Comparison of ENCODE assay signal across 15 cellular contexts in genomic region chrX:154441984-154442707, GRCh38. TPM values are rescaled to one million over a fixed set of nuclear protein-coding genes. Genes with fewer than 3 reads are reported as not detected.
DNase-seq lines count a peak whose midpoint lies in the region; ATAC-seq, FAIRE-seq and TF ChIP-seq lines count a peak whose summit lies in the region.
"Had no signal": no experiment of that assay in that cellular context is flagged by ENCODE, and none has a peak within 500 bp of the region (broad histone marks: within the 10 kb centered on the region; RNA-seq: fewer than 3 reads in every experiment).

No MANE protein-coding gene starts in this region.

- no peak overlapping the region for H3K27ac Mint-ChIP-seq in nephron
- H3K27ac Mint-ChIP-seq: activated B cell treated with CpG ODN at 0.5 μM for 24 hours had no signal

- no peaks in the 10 kb centered on the region for H3K9me3 ChIP-seq in HEK293 (ENCODE audit: control insufficient read depth, insufficient read depth, low read depth, low read length)
- no peaks in the 10 kb centered on the region for H3K9me3 ChIP-seq in GM12878 (replicated peaks; ENCODE audit: control insufficient read depth, insufficient read depth, low read length)
- H3K9me3 ChIP-seq: left lung, psoas muscle had no signal

- no peaks in the 10 kb centered on the region for H3K27me3 ChIP-seq in GM12878 (replicated peaks in 1 of 2; ENCODE audit: control insufficient read depth in 2 of 2, insufficient read depth in 2 of 2, low read length in 1 of 2)
- H3K27me3 ChIP-seq: brain microvascular endothelial cell, left lung had no signal

- peaks cover 17% of the 10 kb centered on the region for H3K9me3 Mint-ChIP-seq in nephron
- H3K9me3 Mint-ChIP-seq: activated B cell treated with CpG ODN at 0.5 μM for 24 hours; activated naive CD4-positive, alpha-beta T cell treated with anti-CD3 and anti-CD28 coated beads, Interleukin-2, amount 50 U/mL, for 24 hours had no signal

- TF ChIP-seq EP300 in GM12878 (IDR thresholded peaks at IDR 0.05; ENCODE audit: borderline replicate concordance in 1 of 2, control insufficient read depth in 1 of 2, low read depth in 2 of 2, low read length in 2 of 2): no peak

- FAIRE-seq in GM12878 (lab: Jason Lieb, UNC): no peak
- FAIRE-seq: H54 had no signal

- WGBS in GM12878 (ENCODE audit: insufficient coverage, insufficient replicate concordance, low lambda C conversion rate, missing lambda C conversion rate): 73% methylated on average over 21 of the region's 21 CpGs

- no peaks in the 10 kb centered on the region for H4K20me1 ChIP-seq in GM12878 (ENCODE audit: control insufficient read depth, insufficient read depth)

- in situ Hi-C loops in GM12878 (cut with MboI): no loop called here

- BruUV-seq in GM12878 (replicated peaks; lab: Mats Ljungman, UMichigan): TSS peak; percentile 61

- no peak for TF ChIP-seq CTCF in HEK293 (tag by site-specific recombination; IDR thresholded peaks at IDR 0.05)
- TF ChIP-seq CTCF in GM12878 (IDR thresholded peaks at IDR 0.05 in 2 of 3, conservative IDR thresholded peaks at IDR 0.05 in 1 of 3; ENCODE audit: control insufficient read depth in 2 of 3, extremely low read depth in 1 of 3, insufficient read depth in 1 of 3, low read depth in 3 of 3, low read length in 3 of 3): no peak
- TF ChIP-seq CTCF in nephron (IDR thresholded peaks at IDR 0.05; ENCODE audit: unreplicated experiment in 3 of 3): no peak

- no peaks in the 10 kb centered on the region for H3K27me3 Mint-ChIP-seq in nephron (ENCODE audit: low read depth)
- H3K27me3 Mint-ChIP-seq: activated B cell treated with CpG ODN at 0.5 μM for 24 hours; activated naive CD4-positive, alpha-beta T cell treated with anti-CD3 and anti-CD28 coated beads, Interleukin-2, amount 50 U/mL, for 24 hours had no signal

- H3K4me3 ChIP-seq in HEK293 (ENCODE audit: low read depth, low read length) (no peak overlapping the region), GM12878 (no peak overlapping the region)
- H3K4me3 ChIP-seq: left lung, psoas muscle had no signal

- H3K4me1 Mint-ChIP-seq in nephron: peaks cover 6% of the 10 kb centered on the region

- H3K4me1 ChIP-seq in HEK293 (ENCODE audit: control insufficient read depth, insufficient read depth, low read length) (no peaks in the 10 kb centered on the region), GM12878 (ENCODE audit: control insufficient read depth, insufficient read depth, low read length) (0 out of 2 replicates have a peak, but pooled peaks cover 3% of the 10 kb centered on the region)

- H3K4me3 Mint-ChIP-seq in nephron: peak overlapping the region in 2 of 3 experiments; percentile 23 to 50
- H3K4me3 Mint-ChIP-seq: activated B cell treated with CpG ODN at 0.5 μM for 24 hours; activated naive CD4-positive, alpha-beta T cell treated with anti-CD3 and anti-CD28 coated beads, Interleukin-2, amount 50 U/mL, for 24 hours had no signal

- DNase-seq in GM12878 (ENCODE audit: low read depth, low spot score) (no peak), inferior parietal cortex (ENCODE audit: extremely low spot score) (no peak)
- no peak for DNase-seq in activated CD4-positive, CD25-positive, alpha-beta regulatory T cell (lab: John Stamatoyannopoulos, UW)
- DNase-seq: activated B cell treated with CpG ODN at 0.5 μM for 24 hours; brain microvascular endothelial cell; DND-41; left lung; NCI-H774; psoas muscle; stimulated activated CD4-positive, alpha-beta T cell treated with anti-CD3 and anti-CD28 coated beads, Interleukin-15, amount 100 ng/mL, for 24 hours had no signal

- no peak overlapping the region for H3K4me2 ChIP-seq in GM12878 (ENCODE audit: control insufficient read depth, insufficient read depth)

- H3K27ac ChIP-seq in HEK293 (ENCODE audit: extremely low read depth, low read depth, low read length): no peak overlapping the region
- no peak overlapping the region for H3K27ac ChIP-seq in GM12878 (ENCODE audit: control insufficient read depth, insufficient read depth)
- H3K27ac ChIP-seq: brain microvascular endothelial cell, left lung had no signal

- intact Hi-C loops in GM12878 (cut with micrococcal nuclease; ENCODE audit: unreplicated experiment): no loop called here

- peaks cover 19% of the 10 kb centered on the region for H3K36me3 Mint-ChIP-seq in nephron (ENCODE audit: low read depth)
- H3K36me3 Mint-ChIP-seq: activated naive CD4-positive, alpha-beta T cell treated with anti-CD3 and anti-CD28 coated beads, Interleukin-2, amount 50 U/mL, for 24 hours had no signal

- no peak for TF ChIP-seq RAD21 in GM12878 (IDR thresholded peaks at IDR 0.05; ENCODE audit: insufficient read depth, low read depth, low read length)

- TF ChIP-seq POLR2A in GM12878 (IDR thresholded peaks at IDR 0.05; ENCODE audit: low read depth, low read length): no peak

- CTCF ChIA-PET in HEK293 (lab: Yijun Ruan, JAX): interaction anchor here (0.6 kb wide), 1 partner anchor 44 kb away, joined by 4 read pairs; the partner anchor contains the start of gene RPL10
- CTCF ChIA-PET in GM12878 (lab: Yijun Ruan, JAX): no interaction called here

- POLR2A ChIA-PET in HEK293 (lab: Yijun Ruan, JAX) (interaction anchor here (0.6 to 3.0 kb wide), 4 partner anchors 15 to 31 kb away, joined by 3 to 13 read pairs (median 4); partner anchors contain the start of genes PLXNA3 and TAFAZZIN), GM12878 (lab: Charles Lee) (no interaction called here)

- SMC1A ChIA-PET in GM12878 (lab: Charles Lee; ENCODE audit: uncharacterized antibody, unreplicated experiment): no interaction called here

- H3K36me3 ChIP-seq in HEK293 (ENCODE audit: control insufficient read depth in 2 of 2, insufficient read depth in 1 of 2, low read length in 2 of 2) (peaks cover 7 to 71% of the 10 kb centered on the region in 2 experiments; a peak in 2 of 3 replicates), GM12878 (ENCODE audit: control insufficient read depth in 2 of 2, insufficient read depth in 2 of 2, low read length in 1 of 2) (peaks cover 0 to 5% of the 10 kb centered on the region in 2 experiments; a peak in 1 of 4 replicates)

- ATAC-seq in GM12878 (no peak), GM18873 (IDR thresholded peaks at IDR 0.05; ENCODE audit: low FRiP score, unreplicated experiment) (no peak)
- ATAC-seq: left lung, psoas muscle had no signal

- no peak overlapping the region for H3K9ac ChIP-seq in GM12878 (ENCODE audit: control insufficient read depth, insufficient read depth, low read length)

- no peak overlapping the region for H2AFZ ChIP-seq in GM12878 (ENCODE audit: control insufficient read depth, low read depth, low read length)

- peaks cover 26% of the 10 kb centered on the region for H3K79me2 ChIP-seq in GM12878 (ENCODE audit: control insufficient read depth, insufficient read depth, low read length)

- RAD21 ChIA-PET in GM12878 (lab: Charles Lee; ENCODE audit: unreplicated experiment): no interaction called here

RNA-seq across cellular contexts. Expression of gene FAM50A, which starts 1.8 kb away (rescaled TPM):
- total RNA-seq in GM12878 (2013; cell fraction: nucleolus; rRNA removed): 24.0 and 37.5 TPM in 2 replicates
- total RNA-seq in GM12878 (2014; rRNA removed) (25.8 and 32.1 TPM in 2 replicates), GM12878 (2014; rRNA removed; fragmentation: Illumina TruSeq; extraction: Trizol) (37.0 and 39.5 TPM in 2 replicates), GM12878 (2021) (44.3 and 46.7 TPM in 2 replicates)
- 36.1 TPM for polyA plus RNA-seq in GM12878 (2011; ENCODE audit: low read depth)
- polyA plus RNA-seq in GM12878 (2011; rRNA removed) (23.0 and 30.2 TPM in 2 replicates), GM12878 (2014; fragmentation: Illumina TruSeq; extraction: Trizol) (32.9 and 43.9 TPM in 2 replicates), GM12878 (2014; fragmentation: Nextera tagmentation; extraction: Ambion mirVana) (1 to 10 TPM; 4.2 to 5.4 TPM), GM12878 (2014; rRNA removed) (45.8 and 51.3 TPM in 2 replicates), GM12878 (2016; fragmentation: Nextera tagmentation; extraction: Ambion mirVana) (10 to 100 TPM; 20.4 to 40.9 TPM)
- 28.7 and 33.2 TPM in 2 replicates for polyA plus RNA-seq in GM12878 (2011; cell fraction: cytosol; rRNA removed)
- polyA plus RNA-seq in GM12878 (2011; cell fraction: nucleus; rRNA removed): 82.3 and 87.7 TPM in 2 replicates
- 53.3 and 57.8 TPM in 2 replicates for polyA plus RNA-seq in GM12878 (2012)
- 24.0 and 28.1 TPM in 2 replicates for polyA minus RNA-seq in GM12878 (2011; rRNA and poly(A)+ RNA removed)
- polyA minus RNA-seq in GM12878 (2011; cell fraction: cytosol; rRNA and poly(A)+ RNA removed): 9.5 and 11.9 TPM in 2 replicates
- polyA minus RNA-seq in GM12878 (2011; cell fraction: nucleus; rRNA and poly(A)+ RNA removed): 14.5 and 24.8 TPM in 2 replicates

RNA-seq across cellular contexts. Expression of gene GDI1, which starts 5.2 kb away (rescaled TPM):
- total RNA-seq in GM12878 (2013; cell fraction: nucleolus; rRNA removed): 91.6 and 109 TPM in 2 replicates
- 46.6 and 59.9 TPM in 2 replicates for total RNA-seq in GM12878 (2014; rRNA removed)
- total RNA-seq in GM12878 (2014; rRNA removed; fragmentation: Illumina TruSeq; extraction: Trizol): 22.2 and 22.7 TPM in 2 replicates
- 57.9 and 61.3 TPM in 2 replicates for total RNA-seq in GM12878 (2021)
- 57.8 TPM for polyA plus RNA-seq in GM12878 (2011; ENCODE audit: low read depth)
- 48.1 and 102 TPM in 2 replicates for polyA plus RNA-seq in GM12878 (2011; rRNA removed)
- polyA plus RNA-seq in GM12878 (2011; cell fraction: cytosol; rRNA removed): 113 and 125 TPM in 2 replicates
- polyA plus RNA-seq in GM12878 (2011; cell fraction: nucleus; rRNA removed): 509 and 553 TPM in 2 replicates
- 87.7 and 105 TPM in 2 replicates for polyA plus RNA-seq in GM12878 (2012)
- polyA plus RNA-seq in GM12878 (2014; fragmentation: Illumina TruSeq; extraction: Trizol): 45.1 and 64.1 TPM in 2 replicates
- polyA plus RNA-seq in GM12878 (2014; fragmentation: Nextera tagmentation; extraction: Ambion mirVana): 1 to 10 TPM in 1 of 2 experiments, under 1 TPM in 1; 0.92 to 4.3 TPM
- 82.1 and 101 TPM in 2 replicates for polyA plus RNA-seq in GM12878 (2014; rRNA removed)
- 10 to 100 TPM; 34.5 to 39.3 TPM for polyA plus RNA-seq in GM12878 (2016; fragmentation: Nextera tagmentation; extraction: Ambion mirVana)
- polyA minus RNA-seq in GM12878 (2011; rRNA and poly(A)+ RNA removed): 45.4 and 61.3 TPM in 2 replicates
- polyA minus RNA-seq in GM12878 (2011; cell fraction: cytosol; rRNA and poly(A)+ RNA removed): 28.1 and 28.3 TPM in 2 replicates
- 51.5 and 71.2 TPM in 2 replicates for polyA minus RNA-seq in GM12878 (2011; cell fraction: nucleus; rRNA and poly(A)+ RNA removed)

RNA-seq across cellular contexts. Expression of gene ATP6AP1, which starts 13.7 kb away (rescaled TPM):
- total RNA-seq in GM12878 (2013; cell fraction: nucleolus; rRNA removed): 52.6 and 58.2 TPM in 2 replicates
- total RNA-seq in GM12878 (2014; rRNA removed): 23.0 and 25.0 TPM in 2 replicates
- 15.3 and 15.8 TPM in 2 replicates for total RNA-seq in GM12878 (2014; rRNA removed; fragmentation: Illumina TruSeq; extraction: Trizol)
- total RNA-seq in GM12878 (2021): 31.2 and 35.7 TPM in 2 replicates
- polyA plus RNA-seq in GM12878 (2011; ENCODE audit: low read depth): 24.9 TPM
- 20.2 and 39.8 TPM in 2 replicates for polyA plus RNA-seq in GM12878 (2011; rRNA removed)
- 65.1 and 77.9 TPM in 2 replicates for polyA plus RNA-seq in GM12878 (2011; cell fraction: cytosol; rRNA removed)
- 59.5 and 66.5 TPM in 2 replicates for polyA plus RNA-seq in GM12878 (2011; cell fraction: nucleus; rRNA removed)
- polyA plus RNA-seq in GM12878 (2012): 33.0 and 40.6 TPM in 2 replicates
- polyA plus RNA-seq in GM12878 (2014; fragmentation: Illumina TruSeq; extraction: Trizol): 19.5 and 32.8 TPM in 2 replicates
- 1 to 10 TPM; 4.5 to 7.8 TPM for polyA plus RNA-seq in GM12878 (2014; fragmentation: Nextera tagmentation; extraction: Ambion mirVana)
- 44.2 and 45.5 TPM in 2 replicates for polyA plus RNA-seq in GM12878 (2014; rRNA removed)
- polyA plus RNA-seq in GM12878 (2016; fragmentation: Nextera tagmentation; extraction: Ambion mirVana): 10 to 100 TPM; 56.3 to 56.4 TPM
- 32.0 and 52.5 TPM in 2 replicates for polyA minus RNA-seq in GM12878 (2011; rRNA and poly(A)+ RNA removed)
- 18.3 and 26.7 TPM in 2 replicates for polyA minus RNA-seq in GM12878 (2011; cell fraction: cytosol; rRNA and poly(A)+ RNA removed)
- 11.2 and 13.9 TPM in 2 replicates for polyA minus RNA-seq in GM12878 (2011; cell fraction: nucleus; rRNA and poly(A)+ RNA removed)

RNA-seq across cellular contexts. Expression of gene PLXNA3, which starts 15.9 kb away (rescaled TPM):
- total RNA-seq in GM12878 (2013; cell fraction: nucleolus; rRNA removed): 41.6 and 54.9 TPM in 2 replicates
- total RNA-seq in GM12878 (2014; rRNA removed) (2.7 and 3.6 TPM in 2 replicates), GM12878 (2014; rRNA removed; fragmentation: Illumina TruSeq; extraction: Trizol) (3.3 and 3.7 TPM in 2 replicates), GM12878 (2021) (19.2 and 26.8 TPM in 2 replicates)
- 10.4 TPM for polyA plus RNA-seq in GM12878 (2011; ENCODE audit: low read depth)
- polyA plus RNA-seq in GM12878 (2011; rRNA removed) (3.2 and 11.0 TPM in 2 replicates), GM12878 (2014; fragmentation: Illumina TruSeq; extraction: Trizol) (4.8 and 10.8 TPM in 2 replicates), GM12878 (2014; fragmentation: Nextera tagmentation; extraction: Ambion mirVana) (under 1 TPM; 0.26 to 0.32 TPM), GM12878 (2014; rRNA removed) (14.5 and 20.1 TPM in 2 replicates), GM12878 (2016; fragmentation: Nextera tagmentation; extraction: Ambion mirVana) (1 to 10 TPM; 3.0 to 3.4 TPM)
- 6.7 and 10.4 TPM in 2 replicates for polyA plus RNA-seq in GM12878 (2011; cell fraction: cytosol; rRNA removed)
- 220 and 271 TPM in 2 replicates for polyA plus RNA-seq in GM12878 (2011; cell fraction: nucleus; rRNA removed)
- polyA plus RNA-seq in GM12878 (2012): 33.0 and 34.0 TPM in 2 replicates
- 8.2 and 8.3 TPM in 2 replicates for polyA minus RNA-seq in GM12878 (2011; rRNA and poly(A)+ RNA removed)
- polyA minus RNA-seq in GM12878 (2011; cell fraction: cytosol; rRNA and poly(A)+ RNA removed): 3.1 and 5.4 TPM in 2 replicates
- 38.1 and 60.4 TPM in 2 replicates for polyA minus RNA-seq in GM12878 (2011; cell fraction: nucleus; rRNA and poly(A)+ RNA removed)

RNA-seq across cellular contexts. Expression of gene TAFAZZIN, which starts 30.8 kb away (rescaled TPM):
- 53.3 and 55.8 TPM in 2 replicates for total RNA-seq in GM12878 (2013; cell fraction: nucleolus; rRNA removed)
- total RNA-seq in GM12878 (2014; rRNA removed) (25.3 and 31.3 TPM in 2 replicates), GM12878 (2014; rRNA removed; fragmentation: Illumina TruSeq; extraction: Trizol) (14.2 and 15.3 TPM in 2 replicates), GM12878 (2021) (37.0 and 39.2 TPM in 2 replicates)
- 19.4 TPM for polyA plus RNA-seq in GM12878 (2011; ENCODE audit: low read depth)
- polyA plus RNA-seq in GM12878 (2011; rRNA removed) (15.7 and 20.0 TPM in 2 replicates), GM12878 (2014; fragmentation: Illumina TruSeq; extraction: Trizol) (21.8 and 22.6 TPM in 2 replicates), GM12878 (2014; fragmentation: Nextera tagmentation; extraction: Ambion mirVana) (1 to 10 TPM in 1 of 2 experiments, under 1 TPM in 1; 0.71 to 1.4 TPM), GM12878 (2014; rRNA removed) (43.1 and 50.4 TPM in 2 replicates), GM12878 (2016; fragmentation: Nextera tagmentation; extraction: Ambion mirVana) (10 to 100 TPM; 25.0 to 31.6 TPM)
- 27.0 and 29.1 TPM in 2 replicates for polyA plus RNA-seq in GM12878 (2011; cell fraction: cytosol; rRNA removed)
- polyA plus RNA-seq in GM12878 (2011; cell fraction: nucleus; rRNA removed): 183 and 209 TPM in 2 replicates
- polyA plus RNA-seq in GM12878 (2012): 30.8 and 43.7 TPM in 2 replicates
- 9.9 and 12.2 TPM in 2 replicates for polyA minus RNA-seq in GM12878 (2011; rRNA and poly(A)+ RNA removed)
- 9.1 and 10.7 TPM in 2 replicates for polyA minus RNA-seq in GM12878 (2011; cell fraction: cytosol; rRNA and poly(A)+ RNA removed)
- 26.0 and 36.0 TPM in 2 replicates for polyA minus RNA-seq in GM12878 (2011; cell fraction: nucleus; rRNA and poly(A)+ RNA removed)
